Comparison of ENCODE assay signal across 22 cellular contexts in genomic region chr5:109707531-109707930, GRCh38. TPM values are rescaled to one million over a fixed set of nuclear protein-coding genes. Genes with fewer than 3 reads are reported as not detected.
DNase-seq lines count a peak whose midpoint lies in the region; ATAC-seq, FAIRE-seq and TF ChIP-seq lines count a peak whose summit lies in the region.
"Had no signal": no experiment of that assay in that cellular context is flagged by ENCODE, and none has a peak within 500 bp of the region (broad histone marks: within the 10 kb centered on the region; RNA-seq: fewer than 3 reads in every experiment).

No MANE protein-coding gene starts in this region.

- peak overlapping the region; percentile 35 for H3K4me2 ChIP-seq in HepG2 (ENCODE audit: low read depth, low read length)

- ATAC-seq in natural killer cell = no peak
- no peak for ATAC-seq in natural killer cell treated with Interleukin-12 subunit alpha and Interleukin-12 subunit beta and Interleukin-15 and Interleukin-18, amount 100 ng/mL, for 72 hours
- ATAC-seq in HepG2 = peak; percentile 88
- ATAC-seq in naive thymus-derived CD4-positive, alpha-beta T cell = no peak

- H3K36me3 Mint-ChIP-seq in natural killer cell (no peaks in the 10 kb centered on the region), endothelial cell (ENCODE audit: low read depth, unreplicated experiment) (no peaks in the 10 kb centered on the region)
- no peaks in the 10 kb centered on the region for H3K36me3 Mint-ChIP-seq in natural killer cell treated with Interleukin-12 subunit alpha and Interleukin-12 subunit beta and Interleukin-15 and Interleukin-18, amount 100 ng/mL, for 72 hours
- H3K36me3 Mint-ChIP-seq in naive thymus-derived CD4-positive, alpha-beta T cell = peaks cover 0 to 39% (median 15%) of the 10 kb centered on the region in 5 donors

- H3K36me3 ChIP-seq in HepG2 (replicated peaks in 1 of 2; ENCODE audit: control insufficient read depth in 1 of 2, insufficient read depth in 2 of 2, low read length in 2 of 2) (peaks cover 0 to 3% of the 10 kb centered on the region in 2 experiments; a peak in 1 of 5 replicates), esophagus muscularis mucosa (no peaks in the 10 kb centered on the region)
- H3K36me3 ChIP-seq in naive thymus-derived CD4-positive, alpha-beta T cell (ENCODE audit: control insufficient read depth in 2 of 3, insufficient read depth in 3 of 3, low read length in 3 of 3) = no peaks in the 10 kb centered on the region

- H3K27me3 Mint-ChIP-seq in natural killer cell (ENCODE audit: low read depth in 2 of 2) = no peaks in the 10 kb centered on the region
- no peaks in the 10 kb centered on the region for H3K27me3 Mint-ChIP-seq in natural killer cell treated with Interleukin-12 subunit alpha and Interleukin-12 subunit beta and Interleukin-15 and Interleukin-18, amount 100 ng/mL, for 72 hours
- H3K27me3 Mint-ChIP-seq in naive thymus-derived CD4-positive, alpha-beta T cell = no peaks in the 10 kb centered on the region
- peaks cover 1% of the 10 kb centered on the region for H3K27me3 Mint-ChIP-seq in endothelial cell (ENCODE audit: unreplicated experiment)
- H3K27me3 Mint-ChIP-seq: CD8-positive, alpha-beta memory T cell had no signal

- WGBS in HepG2 (ENCODE audit: low lambda C conversion rate) = 5% methylated on average over 2 of the region's 2 CpGs
- WGBS in esophagus muscularis mucosa = 78% methylated on average over 2 of the region's 2 CpGs

- TF ChIP-seq RAD21 in HepG2 (CRISPR knock-in tag; IDR thresholded peaks at IDR 0.05) = no peak

- no TSS peak for BruUV-seq in HepG2 (replicated peaks; lab: Mats Ljungman, UMichigan)

- H3K4me1 Mint-ChIP-seq in natural killer cell = peaks cover 60 to 62% of the 10 kb centered on the region in 2 donors
- peaks cover 40% of the 10 kb centered on the region in 2 donors for H3K4me1 Mint-ChIP-seq in natural killer cell treated with Interleukin-12 subunit alpha and Interleukin-12 subunit beta and Interleukin-15 and Interleukin-18, amount 100 ng/mL, for 72 hours (ENCODE audit: low read depth in 2 of 2)
- H3K4me1 Mint-ChIP-seq in naive thymus-derived CD4-positive, alpha-beta T cell = peaks cover 27 to 96% (median 90%) of the 10 kb centered on the region in 7 donors
- peaks cover 15% of the 10 kb centered on the region for H3K4me1 Mint-ChIP-seq in endothelial cell (ENCODE audit: unreplicated experiment)

- no peak overlapping the region for H2AFZ ChIP-seq in HepG2 (ENCODE audit: low read length)

- intact Hi-C loops in natural killer cell (cut with micrococcal nuclease) = no loop called here
- intact Hi-C loops in HepG2 (cut with micrococcal nuclease; ENCODE audit: unreplicated experiment) = no loop called here
- intact Hi-C loops in naive thymus-derived CD4-positive, alpha-beta T cell (cut with micrococcal nuclease) = no loop called here
- intact Hi-C loops in esophagus muscularis mucosa (cut with DNase I) = no loop called here

- TF ChIP-seq EP300 in HepG2 (IDR thresholded peaks at IDR 0.05; ENCODE audit: low read depth in 2 of 2, low read length in 2 of 2) (no peak), HepG2 (CRISPR knock-in tag; IDR thresholded peaks at IDR 0.05; ENCODE audit: borderline replicate concordance) (no peak), esophagus muscularis mucosa (IDR thresholded peaks at IDR 0.05) (no peak)

- in situ Hi-C loops in HepG2 (cut with HindIII; ENCODE audit: extremely low pct_ligation_motif_present, low pct_unique_long_range_greater_than_20kb) = no loop called here

- POLR2A ChIA-PET in HepG2 (lab: Yijun Ruan, JAX) = interaction anchor here (1.5 to 2.7 kb wide), 2 partner anchors 12 to 18 kb away, joined by 5 to 10 read pairs; partner anchors contain the start of gene MAN2A1
- POLR2A ChIA-PET in naive thymus-derived CD4-positive, alpha-beta T cell (lab: Charles Lee) = interaction anchor here (1.3 kb wide), 1 partner anchor 15 kb away, joined by 3 read pairs; no protein-coding TSS in a partner anchor

- H3K4me3 Mint-ChIP-seq in natural killer cell = no peak overlapping the region
- H3K4me3 Mint-ChIP-seq in natural killer cell treated with Interleukin-12 subunit alpha and Interleukin-12 subunit beta and Interleukin-15 and Interleukin-18, amount 100 ng/mL, for 72 hours = no peak overlapping the region
- peak overlapping the region in 5 of 10 donors; percentile 10 to 43 (median 31) for H3K4me3 Mint-ChIP-seq in naive thymus-derived CD4-positive, alpha-beta T cell
- no peak overlapping the region for H3K4me3 Mint-ChIP-seq in endothelial cell (ENCODE audit: unreplicated experiment)

- TF ChIP-seq CTCF in natural killer cell (IDR thresholded peaks at IDR 0.05) (no peak), HepG2 (CRISPR knock-in tag; IDR thresholded peaks at IDR 0.05) (no peak), esophagus muscularis mucosa (IDR thresholded peaks at IDR 0.05) (no peak), endothelial cell (IDR thresholded peaks at IDR 0.05; ENCODE audit: unreplicated experiment) (no peak)

- TF ChIP-seq POLR2A in HepG2 (IDR thresholded peaks at IDR 0.05; ENCODE audit: insufficient read depth in 1 of 2, low read depth in 2 of 2, low read length in 2 of 2) (no peak), esophagus muscularis mucosa (IDR thresholded peaks at IDR 0.05; ENCODE audit: low read depth) (no peak)

- peaks cover 47% of the 10 kb centered on the region for H4K20me1 ChIP-seq in HepG2 (ENCODE audit: insufficient read depth, low read length)

- H3K4me1 ChIP-seq in HepG2 (ENCODE audit: insufficient read depth, low read length) (peaks cover 44% of the 10 kb centered on the region), esophagus muscularis mucosa (peaks cover 14 to 31% (median 29%) of the 10 kb centered on the region in 4 donors)
- H3K4me1 ChIP-seq in naive thymus-derived CD4-positive, alpha-beta T cell (ENCODE audit: control insufficient read depth in 2 of 2, insufficient read depth in 2 of 2, low read length in 2 of 2) = peaks cover 8 to 31% of the 10 kb centered on the region in 2 donors

- peaks cover 96% of the 10 kb centered on the region for H3K79me2 ChIP-seq in HepG2 (ENCODE audit: insufficient read depth, low read length)

- no peak overlapping the region for H3K9ac ChIP-seq in HepG2 (ENCODE audit: insufficient read depth, low read depth, low read length)

- FAIRE-seq in HepG2 (lab: Jason Lieb, UNC) = peak; percentile 63
- FAIRE-seq: A204.1, D721Med, GM12891, GM18507, H1 had no signal

- H3K9me3 ChIP-seq in HepG2 (ENCODE audit: low read length) (no peaks in the 10 kb centered on the region), esophagus muscularis mucosa (no peaks in the 10 kb centered on the region)
- no peaks in the 10 kb centered on the region for H3K9me3 ChIP-seq in naive thymus-derived CD4-positive, alpha-beta T cell (ENCODE audit: control insufficient read depth in 2 of 3, low read length in 3 of 3)

- H3K27ac Mint-ChIP-seq in natural killer cell (peak overlapping the region; percentile 0 to 8), endothelial cell (ENCODE audit: unreplicated experiment) (no peak overlapping the region)
- H3K27ac Mint-ChIP-seq in natural killer cell treated with Interleukin-12 subunit alpha and Interleukin-12 subunit beta and Interleukin-15 and Interleukin-18, amount 100 ng/mL, for 72 hours = no peak overlapping the region
- H3K27ac Mint-ChIP-seq in naive thymus-derived CD4-positive, alpha-beta T cell = peak overlapping the region in 6 of 9 donors; percentile 3 to 47 (median 24)

- H3K27me3 ChIP-seq in HepG2 (ENCODE audit: control insufficient read depth in 1 of 2, insufficient read depth in 2 of 2, low read length in 2 of 2) (no peaks in the 10 kb centered on the region), esophagus muscularis mucosa (no peaks in the 10 kb centered on the region)
- no peaks in the 10 kb centered on the region for H3K27me3 ChIP-seq in naive thymus-derived CD4-positive, alpha-beta T cell (ENCODE audit: control insufficient read depth in 2 of 2, insufficient read depth in 2 of 2, low read length in 2 of 2)

- DNase-seq in natural killer cell = no peak
- DNase-seq in natural killer cell treated with Interleukin-12 subunit alpha and Interleukin-12 subunit beta and Interleukin-15 and Interleukin-18, amount 100 ng/mL, for 72 hours (ENCODE audit: low spot score) = no peak
- DNase-seq in HepG2 (ENCODE audit: low spot score) = peak; percentile 61
- DNase-seq in naive thymus-derived CD4-positive, alpha-beta T cell = no peak
- no peak for DNase-seq in esophagus muscularis mucosa (ENCODE audit: extremely low spot score)
- no peak for DNase-seq in endothelial cell (ENCODE audit: low spot score)
- DNase-seq in stimulated activated CD4-positive, alpha-beta T cell treated with anti-CD3 and anti-CD28 coated beads, Interleukin-4, amount 100 ng/mL, for 24 hours = no peak
- DNase-seq in NCI-H1092 treated with DMSO at 0.1 percent for 48 hours (lab: John Stamatoyannopoulos, UW) = no peak
- DNase-seq: CD8-positive, alpha-beta memory T cell; NCI-H1417 treated with DMSO at 0.1 percent for 48 hours; NCI-H187 treated with DMSO at 0.1 percent for 48 hours; NCI-H2227 treated with DMSO at 0.1 percent for 48 hours; NCI-H510A treated with DMSO at 0.1 percent for 48 hours; NCI-H774; OCI-M1; RPMI8226; SHP77 treated with DMSO at 0.1 percent for 48 hours had no signal

- H3K9me3 Mint-ChIP-seq in natural killer cell (no peaks in the 10 kb centered on the region), endothelial cell (ENCODE audit: unreplicated experiment) (no peaks in the 10 kb centered on the region)
- H3K9me3 Mint-ChIP-seq in natural killer cell treated with Interleukin-12 subunit alpha and Interleukin-12 subunit beta and Interleukin-15 and Interleukin-18, amount 100 ng/mL, for 72 hours = no peaks in the 10 kb centered on the region
- no peaks in the 10 kb centered on the region for H3K9me3 Mint-ChIP-seq in naive thymus-derived CD4-positive, alpha-beta T cell
- H3K9me3 Mint-ChIP-seq: CD8-positive, alpha-beta memory T cell had no signal

- H3K4me3 ChIP-seq in HepG2 (replicated peaks in 1 of 3; ENCODE audit: insufficient read depth in 1 of 3, low read depth in 2 of 3, low read length in 3 of 3) = no peak overlapping the region
- no peak overlapping the region for H3K4me3 ChIP-seq in naive thymus-derived CD4-positive, alpha-beta T cell (ENCODE audit: low read length)
- H3K4me3 ChIP-seq in esophagus muscularis mucosa = no peak overlapping the region

- H3K27ac ChIP-seq in HepG2 (ENCODE audit: extremely low read length, insufficient read depth, low read length) (peak overlapping the region; percentile 29), esophagus muscularis mucosa (replicated peaks in 1 of 4) (no peak overlapping the region)
- no peak overlapping the region for H3K27ac ChIP-seq in naive thymus-derived CD4-positive, alpha-beta T cell (ENCODE audit: low read depth, low read length)

- CTCF ChIA-PET in HepG2 (lab: Yijun Ruan, JAX; ENCODE audit: low intra/inter-chr PET ratio, low total read pairs) = no interaction called here
- CTCF ChIA-PET in naive thymus-derived CD4-positive, alpha-beta T cell (lab: Charles Lee) = interaction anchor here (0.5 kb wide), 1 partner anchor 430 kb away, joined by 5 read pairs; no protein-coding TSS in a partner anchor

RNA-seq across cellular contexts. Expression of gene MAN2A1, which starts 17.8 kb away (rescaled TPM):
- total RNA-seq in natural killer cell = 10 to 100 TPM; 44.9 to 54.2 (median 50.7) TPM
- total RNA-seq in natural killer cell treated with Interleukin-12 subunit alpha and Interleukin-12 subunit beta and Interleukin-15 and Interleukin-18, amount 100 ng/mL, for 72 hours = 10 to 100 TPM; 37.9 to 38.7 TPM
- total RNA-seq in HepG2 (2016; rRNA removed; fragmentation: Illumina TruSeq; extraction: Trizol) = 55.0 and 80.5 TPM in 2 replicates
- 72.2 and 78.9 TPM in 2 replicates for total RNA-seq in HepG2 (2016; cell fraction: cytosol; rRNA removed; fragmentation: Illumina TruSeq; extraction: Trizol; ENCODE audit: low read depth)
- total RNA-seq in HepG2 (2016; cell fraction: insoluble cytoplasmic fraction; rRNA removed; fragmentation: Illumina TruSeq; extraction: Trizol) = 51.9 and 82.4 TPM in 2 replicates
- total RNA-seq in HepG2 (2016; cell fraction: membrane; rRNA removed; fragmentation: Illumina TruSeq; extraction: Trizol) = 32.4 and 37.5 TPM in 2 replicates
- total RNA-seq in HepG2 (2016; cell fraction: nucleus; rRNA removed; fragmentation: Illumina TruSeq; extraction: Trizol) = 133 and 143 TPM in 2 replicates
- polyA plus RNA-seq in HepG2 (2011; rRNA removed) = 56.2 and 58.1 TPM in 2 replicates
- polyA plus RNA-seq in HepG2 (2011; cell fraction: cytosol; rRNA removed) = 22.6 and 40.2 TPM in 2 replicates
- 28.0 and 37.9 TPM in 2 replicates for polyA plus RNA-seq in HepG2 (2011; cell fraction: nucleus; rRNA removed)
- polyA plus RNA-seq in HepG2 (2012) = 76.9 and 89.0 TPM in 2 replicates
- 1.9 and 2.2 TPM in 2 replicates for polyA plus RNA-seq in HepG2 (2016; cell fraction: cytosol; fragmentation: Illumina TruSeq; extraction: Trizol; ENCODE audit: low read depth)
- polyA plus RNA-seq in HepG2 (2016; cell fraction: insoluble cytoplasmic fraction; fragmentation: Illumina TruSeq; extraction: Trizol; ENCODE audit: low read depth) = 28.4 and 30.3 TPM in 2 replicates
- 5.1 and 6.9 TPM in 2 replicates for polyA plus RNA-seq in HepG2 (2016; cell fraction: membrane; fragmentation: Illumina TruSeq; extraction: Trizol; ENCODE audit: low read depth)
- polyA plus RNA-seq in HepG2 (2016; cell fraction: nucleus; fragmentation: Illumina TruSeq; extraction: Trizol; ENCODE audit: insufficient read depth, low read depth) = 91.6 and 95.2 TPM in 2 replicates
- polyA minus RNA-seq in HepG2 (2011; rRNA and poly(A)+ RNA removed; ENCODE audit: low replicate concordance) = 47.8 and 93.4 TPM in 2 replicates
- polyA minus RNA-seq in HepG2 (2011; cell fraction: cytosol; rRNA and poly(A)+ RNA removed) = 110 and 149 TPM in 2 replicates
- polyA minus RNA-seq in HepG2 (2011; cell fraction: nucleus; rRNA and poly(A)+ RNA removed) = 230 and 293 TPM in 2 replicates
- 100 to 1,000 TPM in 1 of 5 experiments, 10 to 100 TPM in 4; 36.2 to 107 (median 68.6) TPM for total RNA-seq in naive thymus-derived CD4-positive, alpha-beta T cell
- 10 to 100 TPM; 24.9 to 26.7 TPM for polyA plus RNA-seq in naive thymus-derived CD4-positive, alpha-beta T cell
- total RNA-seq in esophagus muscularis mucosa = 10 to 100 TPM; 22.3 to 29.5 (median 27.4) TPM
- 83.6 TPM for total RNA-seq in endothelial cell (ENCODE audit: unreplicated experiment)

Comparison
In these comparisons a context has a peak if more than half of its experiments do, and no peak if none do; other contexts are left out.
1. H3K27ac Mint-ChIP-seq: peak in natural killer cell (2 of 2) and naive thymus-derived CD4-positive, alpha-beta T cell (6 of 9); none in natural killer cell treated with Interleukin-12 subunit alpha and Interleukin-12 subunit beta and Interleukin-15 and Interleukin-18, amount 100 ng/mL, for 72 hours (0 of 2) and endothelial cell (single experiment).